ENCODE assay signal across 1 cellular context in the genomic region with DNA sequence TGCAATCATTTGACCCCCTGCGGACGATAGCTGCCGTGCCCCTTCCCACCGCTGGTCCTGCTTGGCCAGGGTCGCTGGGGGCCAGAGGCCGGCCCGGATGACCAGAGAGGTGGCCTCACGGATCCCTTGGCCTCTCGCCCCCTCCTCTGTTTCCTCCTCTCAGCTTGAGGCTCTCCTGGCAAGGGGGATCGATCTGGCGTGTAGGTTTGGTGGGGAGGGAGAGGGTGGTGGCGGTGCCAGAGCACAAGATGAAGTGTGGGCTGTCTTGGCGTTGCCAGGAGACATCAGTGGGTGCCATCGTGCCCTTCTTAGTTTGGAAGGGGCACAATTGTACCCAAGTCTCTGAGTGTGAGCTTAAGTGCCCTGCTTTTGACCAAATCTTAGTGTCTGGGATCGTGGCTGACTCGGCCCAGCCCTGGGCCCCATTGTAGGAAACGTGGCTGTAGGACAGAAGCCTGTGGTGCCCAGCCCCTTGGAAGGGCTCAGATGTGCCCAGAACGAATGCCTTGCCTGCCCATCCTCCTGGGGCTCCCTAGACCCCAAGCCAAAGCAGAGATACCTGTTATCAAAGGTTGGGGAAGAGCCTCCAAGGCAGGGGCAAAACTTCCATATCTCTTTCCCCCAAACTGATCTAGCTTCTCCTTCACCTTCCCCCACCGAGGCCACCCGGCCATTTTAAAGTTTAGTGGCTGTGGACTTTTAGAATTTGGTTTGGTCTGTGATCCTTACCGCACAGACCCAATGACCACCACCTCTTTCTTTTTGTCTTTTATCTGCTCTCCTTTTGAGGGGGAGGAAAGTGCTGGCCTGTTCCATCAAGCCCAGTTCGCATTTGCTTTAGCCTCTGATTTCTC.
TF ChIP-seq lines count a peak whose summit lies in the region.

No MANE protein-coding gene starts in this region.

TF ChIP-seq in GM12878, 131 proteins besides CTCF, POLR2A, EP300 and RAD21 (continued from another document):
- TF ChIP-seq, protein P1, sequence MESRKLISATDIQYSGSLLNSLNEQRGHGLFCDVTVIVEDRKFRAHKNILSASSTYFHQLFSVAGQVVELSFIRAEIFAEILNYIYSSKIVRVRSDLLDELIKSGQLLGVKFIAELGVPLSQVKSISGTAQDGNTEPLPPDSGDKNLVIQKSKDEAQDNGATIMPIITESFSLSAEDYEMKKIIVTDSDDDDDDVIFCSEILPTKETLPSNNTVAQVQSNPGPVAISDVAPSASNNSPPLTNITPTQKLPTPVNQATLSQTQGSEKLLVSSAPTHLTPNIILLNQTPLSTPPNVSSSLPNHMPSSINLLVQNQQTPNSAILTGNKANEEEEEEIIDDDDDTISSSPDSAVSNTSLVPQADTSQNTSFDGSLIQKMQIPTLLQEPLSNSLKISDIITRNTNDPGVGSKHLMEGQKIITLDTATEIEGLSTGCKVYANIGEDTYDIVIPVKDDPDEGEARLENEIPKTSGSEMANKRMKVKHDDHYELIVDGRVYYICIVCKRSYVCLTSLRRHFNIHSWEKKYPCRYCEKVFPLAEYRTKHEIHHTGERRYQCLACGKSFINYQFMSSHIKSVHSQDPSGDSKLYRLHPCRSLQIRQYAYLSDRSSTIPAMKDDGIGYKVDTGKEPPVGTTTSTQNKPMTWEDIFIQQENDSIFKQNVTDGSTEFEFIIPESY (IDR thresholded peaks at IDR 0.05): no peak
- TF ChIP-seq RUNX3 (IDR thresholded peaks at IDR 0.05; ENCODE audit: low read length) (no peak), ZNF207 (IDR thresholded peaks at IDR 0.05; ENCODE audit: borderline replicate concordance) (no peak), WRNIP1 (IDR thresholded peaks at IDR 0.05; ENCODE audit: borderline replicate concordance, low read depth, low read length) (no peak), JUNB (IDR thresholded peaks at IDR 0.05) (no peak), EED (IDR thresholded peaks at IDR 0.05; ENCODE audit: low read depth) (no peak), RB1 (IDR thresholded peaks at IDR 0.05; ENCODE audit: borderline replicate concordance) (no peak), GATAD2B (conservative IDR thresholded peaks at IDR 0.05; ENCODE audit: low read depth) (no peak)
- TF ChIP-seq, protein P2, sequence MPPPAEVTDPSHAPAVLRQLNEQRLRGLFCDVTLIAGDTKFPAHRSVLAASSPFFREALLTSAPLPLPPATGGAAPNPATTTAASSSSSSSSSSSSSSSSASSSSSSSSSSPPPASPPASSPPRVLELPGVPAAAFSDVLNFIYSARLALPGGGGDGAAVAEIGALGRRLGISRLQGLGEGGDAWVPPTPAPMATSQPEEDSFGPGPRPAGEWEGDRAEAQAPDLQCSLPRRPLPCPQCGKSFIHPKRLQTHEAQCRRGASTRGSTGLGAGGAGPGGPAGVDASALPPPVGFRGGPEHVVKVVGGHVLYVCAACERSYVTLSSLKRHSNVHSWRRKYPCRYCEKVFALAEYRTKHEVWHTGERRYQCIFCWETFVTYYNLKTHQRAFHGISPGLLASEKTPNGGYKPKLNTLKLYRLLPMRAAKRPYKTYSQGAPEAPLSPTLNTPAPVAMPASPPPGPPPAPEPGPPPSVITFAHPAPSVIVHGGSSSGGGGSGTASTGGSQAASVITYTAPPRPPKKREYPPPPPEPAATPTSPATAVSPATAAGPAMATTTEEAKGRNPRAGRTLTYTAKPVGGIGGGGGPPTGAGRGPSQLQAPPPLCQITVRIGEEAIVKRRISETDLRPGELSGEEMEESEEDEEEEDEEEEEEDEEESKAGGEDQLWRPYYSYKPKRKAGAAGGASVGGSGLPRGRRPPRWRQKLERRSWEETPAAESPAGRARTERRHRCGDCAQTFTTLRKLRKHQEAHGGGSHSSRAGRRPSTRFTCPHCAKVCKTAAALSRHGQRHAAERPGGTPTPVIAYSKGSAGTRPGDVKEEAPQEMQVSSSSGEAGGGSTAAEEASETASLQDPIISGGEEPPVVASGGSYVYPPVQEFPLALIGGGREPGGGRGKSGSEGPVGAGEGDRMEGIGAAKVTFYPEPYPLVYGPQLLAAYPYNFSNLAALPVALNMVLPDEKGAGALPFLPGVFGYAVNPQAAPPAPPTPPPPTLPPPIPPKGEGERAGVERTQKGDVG (CRISPR knock-in tag; IDR thresholded peaks at IDR 0.05): no peak
- TF ChIP-seq, protein P3, sequence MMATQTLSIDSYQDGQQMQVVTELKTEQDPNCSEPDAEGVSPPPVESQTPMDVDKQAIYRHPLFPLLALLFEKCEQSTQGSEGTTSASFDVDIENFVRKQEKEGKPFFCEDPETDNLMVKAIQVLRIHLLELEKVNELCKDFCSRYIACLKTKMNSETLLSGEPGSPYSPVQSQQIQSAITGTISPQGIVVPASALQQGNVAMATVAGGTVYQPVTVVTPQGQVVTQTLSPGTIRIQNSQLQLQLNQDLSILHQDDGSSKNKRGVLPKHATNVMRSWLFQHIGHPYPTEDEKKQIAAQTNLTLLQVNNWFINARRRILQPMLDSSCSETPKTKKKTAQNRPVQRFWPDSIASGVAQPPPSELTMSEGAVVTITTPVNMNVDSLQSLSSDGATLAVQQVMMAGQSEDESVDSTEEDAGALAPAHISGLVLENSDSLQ (IDR thresholded peaks at IDR 0.05): no peak
